10 cellular contexts compared by ENCODE assay signal in the genomic region with DNA sequence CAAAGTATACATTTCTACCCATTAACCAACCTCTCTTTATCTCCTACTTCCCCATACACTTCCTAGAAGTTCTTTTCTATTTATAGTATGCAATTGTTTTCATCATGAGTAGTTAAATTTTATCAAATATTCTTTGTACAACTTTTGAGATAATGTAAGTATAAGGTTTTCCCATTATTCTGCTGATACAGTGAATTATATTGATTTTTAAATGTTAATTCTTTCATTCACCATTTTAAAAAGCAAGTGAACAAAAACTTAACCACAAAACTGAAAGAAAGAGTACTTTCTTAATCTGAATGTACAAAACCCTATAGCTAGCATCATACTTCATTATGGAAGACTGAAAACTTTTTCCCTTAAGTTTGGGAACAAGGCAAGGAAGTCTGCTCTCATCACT. TPM values are rescaled to one million over a fixed set of nuclear protein-coding genes. Genes with fewer than 3 reads are reported as not detected.
"Had no signal": no experiment of that assay in that cellular context is flagged by ENCODE, and none has a peak within 500 bp of the region (broad histone marks: within the 10 kb centered on the region; RNA-seq: fewer than 3 reads in every experiment).

No MANE protein-coding gene starts in this region.

- FAIRE-seq: HTR-8/SVneo had no signal

- H3K4me1 ChIP-seq: HAP-1 had no signal

- DNase-seq: GOT3, H7, HFFc6, IMR-90, Karpas-422, KBM-7 had no signal

- H3K9me3 ChIP-seq: HAP-1 had no signal

- H3K9ac ChIP-seq: KMS-11 had no signal

- H3K4me3 ChIP-seq: HAP-1 had no signal

- ATAC-seq: HCT116 had no signal

- H3K36me3 ChIP-seq: HAP-1 had no signal

- H3K27ac ChIP-seq: KMS-11 had no signal

RNA-seq across cellular contexts. Expression of a gene that starts 9.5 kb away (rescaled TPM):
- total RNA-seq: H7, HFFc6, IMR-90 had no signal
- polyA plus RNA-seq: IMR-90 had no signal
